9 cellular contexts compared by ENCODE assay signal in the genomic region with DNA sequence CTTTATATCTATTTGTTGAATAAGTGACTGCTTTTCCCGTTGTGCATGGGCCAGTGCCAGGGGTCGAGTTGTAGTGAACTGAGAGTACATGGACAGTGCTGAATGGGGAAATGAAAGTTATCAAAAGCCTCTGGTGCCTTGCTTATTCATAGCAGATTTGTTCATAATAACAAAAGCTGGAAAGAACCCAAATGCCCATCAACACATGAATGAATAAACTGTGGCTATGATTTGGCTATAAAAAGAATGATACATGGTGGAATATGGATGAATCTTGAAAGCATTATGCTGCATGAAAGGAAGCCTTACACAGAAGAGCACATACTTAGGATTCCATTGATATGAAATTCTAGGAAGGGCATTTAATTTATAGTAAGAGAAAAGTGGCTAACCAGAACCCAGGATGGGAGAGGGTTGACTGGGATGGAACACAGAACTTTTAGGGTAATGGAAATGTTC. TPM values are rescaled to one million over a fixed set of nuclear protein-coding genes. Genes with fewer than 3 reads are reported as not detected.
A peak's percentile ranks its signal among the peaks of the same experiment; 100 is the strongest.
DNase-seq lines count a peak whose midpoint lies in the region; ATAC-seq and TF ChIP-seq lines count a peak whose summit lies in the region.
"Had no signal": no experiment of that assay in that cellular context is flagged by ENCODE, and none has a peak within 500 bp of the region (broad histone marks: within the 10 kb centered on the region; RNA-seq: fewer than 3 reads in every experiment).

No MANE protein-coding gene starts in this region.

- intact Hi-C loops in stomach (cut with DNase I; ENCODE audit: low total_unique reads), result no loop called here
- intact Hi-C loops in psoas muscle (cut with DNase I), result no loop called here

- H3K4me3 Mint-ChIP-seq in nephron progenitor cell, result no peak overlapping the region

- peaks cover 27% of the 10 kb centered on the region for H3K4me1 Mint-ChIP-seq in nephron progenitor cell

- TF ChIP-seq EP300 in stomach (IDR thresholded peaks at IDR 0.05), result no peak

- no peak for ATAC-seq in psoas muscle

- WGBS in stomach, 5 donors, result 6 to 12% (median 9%) methylated on average over 2 of the region's 2 CpGs
- WGBS in psoas muscle, 3 donors, result 22 to 25% (median 25%) methylated on average over 2 of the region's 2 CpGs

- no peaks in the 10 kb centered on the region for H3K36me3 Mint-ChIP-seq in nephron progenitor cell (ENCODE audit: low read depth)

- peaks cover 3% of the 10 kb centered on the region for H3K27me3 Mint-ChIP-seq in nephron progenitor cell (ENCODE audit: low read depth, poor library complexity)

- H3K27ac ChIP-seq in stomach, result peak overlapping the region in 2 of 5 donors; percentile 31 to 64
- no peak overlapping the region for H3K27ac ChIP-seq in psoas muscle

- H3K9me3 Mint-ChIP-seq in nephron progenitor cell, result no peaks in the 10 kb centered on the region

- H3K4me1 ChIP-seq in stomach (peaks cover 32 to 85% (median 61%) of the 10 kb centered on the region in 4 donors), psoas muscle (peaks cover 11% of the 10 kb centered on the region)

- DNase-seq in Daoy (ENCODE audit: low read depth), result peak; percentile 26
- DNase-seq in NOMO-1 treated with DMSO at 0.1 percent for 48 hours (lab: John Stamatoyannopoulos, UW; ENCODE audit: unreplicated experiment), result peak; percentile 61
- DNase-seq in dedifferentiated amniotic fluid mesenchymal stem cell (ENCODE audit: extremely low spot score), result peak; percentile 28
- no peak for DNase-seq in nephron progenitor cell
- no peak for DNase-seq in activated CD4-positive, CD25-positive, alpha-beta regulatory T cell treated with anti-CD3 and anti-CD28 coated beads, Interleukin-2, amount 50 U/mL, for 72 hours
- DNase-seq in SKM-1 treated with dmso at 0.1 percent for 144 hours (lab: John Stamatoyannopoulos, UW; ENCODE audit: unreplicated experiment), result no peak
- DNase-seq in stomach, result no peak
- no peak for DNase-seq in psoas muscle

- TF ChIP-seq CTCF in nephron progenitor cell (IDR thresholded peaks at IDR 0.05), result no peak
- TF ChIP-seq CTCF in stomach (IDR thresholded peaks at IDR 0.05), result no peak
- TF ChIP-seq CTCF in psoas muscle (IDR thresholded peaks at IDR 0.05), result no peak

- no peaks in the 10 kb centered on the region for H3K36me3 ChIP-seq in stomach
- H3K36me3 ChIP-seq in psoas muscle (ENCODE audit: insufficient read depth in 1 of 2, low read depth in 1 of 2), result no peaks in the 10 kb centered on the region
- H3K36me3 ChIP-seq: tibial nerve had no signal

- H3K9me3 ChIP-seq in stomach (no peaks in the 10 kb centered on the region), psoas muscle (no peaks in the 10 kb centered on the region)
- H3K9me3 ChIP-seq: tibial nerve had no signal

- peak overlapping the region; percentile 23 for H3K27ac Mint-ChIP-seq in nephron progenitor cell

- H3K4me3 ChIP-seq in stomach (no peak overlapping the region), psoas muscle (no peak overlapping the region)
- H3K4me3 ChIP-seq: tibial nerve had no signal

- TF ChIP-seq POLR2A in stomach (IDR thresholded peaks at IDR 0.05), result no peak

- H3K27me3 ChIP-seq in stomach (no peaks in the 10 kb centered on the region), psoas muscle (ENCODE audit: insufficient read depth in 3 of 3, low read length in 2 of 3) (no peaks in the 10 kb centered on the region)
- H3K27me3 ChIP-seq: tibial nerve had no signal

RNA-seq across cellular contexts. Expression of a gene that starts 42.6 kb away (rescaled TPM):
- total RNA-seq in Daoy (2014; rRNA removed; shearing (Covaris generic)), result 10.9 and 13.0 TPM in 2 replicates
- total RNA-seq in stomach (100 to 1,000 TPM in 2 of 5 donors, 10 to 100 TPM in 3; 47.0 to 269 (median 57.4) TPM), psoas muscle (10 to 100 TPM; 16.3 to 27.8 (median 24.9) TPM)
- polyA plus RNA-seq in stomach (10 to 100 TPM; 14.7 to 24.3 (median 18.2) TPM), psoas muscle (10 to 100 TPM in 1 of 3 donors, 1 to 10 TPM in 2; 7.4 to 16.0 (median 9.0) TPM)

Comparison
In these comparisons a context has a peak if more than half of its experiments do, and no peak if none do; other contexts are left out.
1. DNase-seq: peak in Daoy (single experiment), NOMO-1 treated with DMSO at 0.1 percent for 48 hours (single experiment) and dedifferentiated amniotic fluid mesenchymal stem cell (single experiment); none in nephron progenitor cell (single experiment), activated CD4-positive, CD25-positive, alpha-beta regulatory T cell treated with anti-CD3 and anti-CD28 coated beads, Interleukin-2, amount 50 U/mL, for 72 hours (single experiment), SKM-1 treated with dmso at 0.1 percent for 144 hours (single experiment), stomach (single experiment) and psoas muscle (0 of 2).